14 cellular contexts compared by ENCODE assay signal in genomic region chr2:216671081-216671411, GRCh38. TPM values are rescaled to one million over a fixed set of nuclear protein-coding genes. Genes with fewer than 3 reads are reported as not detected.
"Had no signal": no experiment of that assay in that cellular context is flagged by ENCODE, and none has a peak within 500 bp of the region (broad histone marks: within the 10 kb centered on the region; RNA-seq: fewer than 3 reads in every experiment).

No MANE protein-coding gene starts in this region.

- H3K4me3 Mint-ChIP-seq: activated naive CD8-positive, alpha-beta T cell treated with anti-CD3 and anti-CD28 coated beads, Interleukin-2, amount 10 ng/mL, durations not matched to agents 7 days and 5 days; activated T-helper 1 cell treated with anti-CD3 and anti-CD28 coated beads, Interleukin-12 subunit alpha, Interleukin-12 subunit beta, Interleukin-2, Interleukin-4 antibody, amounts not matched to agents 30 ng/mL and 10 ng/mL and 1 ng/mL, durations not matched to agents 14 hours and 24 hours and 36 hours; endodermal cell; T-cell had no signal

- FAIRE-seq: small intestine had no signal

- ATAC-seq: activated CD4-positive, CD25-positive, alpha-beta regulatory T cell treated with anti-CD3 and anti-CD28 coated beads, Interleukin-2, amount 50 U/mL, for 24 hours; gastroesophageal sphincter; T-cell had no signal

- H3K36me3 Mint-ChIP-seq: activated naive CD8-positive, alpha-beta T cell treated with anti-CD3 and anti-CD28 coated beads, Interleukin-2, amount 10 ng/mL, durations not matched to agents 7 days and 5 days; T-cell had no signal

- H3K9me3 Mint-ChIP-seq: activated naive CD8-positive, alpha-beta T cell treated with anti-CD3 and anti-CD28 coated beads, Interleukin-2, amount 10 ng/mL, durations not matched to agents 7 days and 5 days; activated T-helper 1 cell treated with anti-CD3 and anti-CD28 coated beads, Interleukin-12 subunit alpha, Interleukin-12 subunit beta, Interleukin-2, Interleukin-4 antibody, amounts not matched to agents 30 ng/mL and 10 ng/mL and 1 ng/mL, durations not matched to agents 14 hours and 24 hours and 36 hours; endodermal cell; T-cell had no signal

- H3K9me3 ChIP-seq: gastroesophageal sphincter, heart right ventricle, lower lobe of right lung, tibial nerve had no signal

- DNase-seq: activated naive CD8-positive, alpha-beta T cell treated with anti-CD3 and anti-CD28 coated beads, Interleukin-2, amount 10 ng/mL, durations not matched to agents 7 days and 5 days; anterior cingulate cortex; dorsolateral prefrontal cortex; endodermal cell; heart right ventricle; lower lobe of right lung; small intestine; T-cell; T-helper 9 cell had no signal

- H3K4me1 Mint-ChIP-seq: T-cell had no signal

- H3K27ac ChIP-seq: dorsolateral prefrontal cortex, heart right ventricle, lower lobe of right lung had no signal

- H3K27me3 ChIP-seq: dorsolateral prefrontal cortex, gastroesophageal sphincter, heart right ventricle, tibial nerve had no signal

- H3K27ac Mint-ChIP-seq: activated naive CD8-positive, alpha-beta T cell treated with anti-CD3 and anti-CD28 coated beads, Interleukin-2, amount 10 ng/mL, durations not matched to agents 7 days and 5 days; activated T-helper 1 cell treated with anti-CD3 and anti-CD28 coated beads, Interleukin-12 subunit alpha, Interleukin-12 subunit beta, Interleukin-2, Interleukin-4 antibody, amounts not matched to agents 30 ng/mL and 10 ng/mL and 1 ng/mL, durations not matched to agents 14 hours and 24 hours and 36 hours; endodermal cell had no signal

- H3K4me3 ChIP-seq: dorsolateral prefrontal cortex, gastroesophageal sphincter, heart right ventricle, lower lobe of right lung, tibial nerve had no signal

RNA-seq across cellular contexts. Expression of gene IGFBP5, which starts 24.3 kb away (rescaled TPM):
- total RNA-seq: activated CD8-positive, alpha-beta memory T cell treated with anti-CD3 and anti-CD28 coated beads for 36 hours; activated T-helper 1 cell treated with anti-CD3 and anti-CD28 coated beads, Interleukin-12 subunit alpha, Interleukin-12 subunit beta, Interleukin-2, Interleukin-4 antibody, amounts not matched to agents 30 ng/mL and 10 ng/mL and 1 ng/mL, durations not matched to agents 14 hours and 24 hours and 36 hours had no signal
